In genomic region chr3:3059637-3060036, GRCh38 we compare ENCODE assay signal across 6 cellular contexts. TPM values are rescaled to one million over a fixed set of nuclear protein-coding genes. Genes with fewer than 3 reads are reported as not detected.
"Had no signal": no experiment of that assay in that cellular context is flagged by ENCODE, and none has a peak within 500 bp of the region (broad histone marks: within the 10 kb centered on the region; RNA-seq: fewer than 3 reads in every experiment).

No MANE protein-coding gene starts in this region.

- DNase-seq: GM23248, H7, HCEC 1CT, IMR-90 had no signal

- H2AFZ ChIP-seq: GM23248 had no signal

- H3K4me3 ChIP-seq: GM23248, K562 had no signal

- H3K27ac ChIP-seq: GM23248 had no signal

- ATAC-seq: K562 had no signal

- H3K9ac ChIP-seq: GM23248 had no signal

RNA-seq across cellular contexts. Expression of gene IL5RA, which starts 50.5 kb away (rescaled TPM):
- total RNA-seq: GM23248, H7, HT-29, IMR-90 had no signal
- polyA plus RNA-seq: GM23248, IMR-90 had no signal
